ENCODE assay signal across 22 cellular contexts in the genomic region with DNA sequence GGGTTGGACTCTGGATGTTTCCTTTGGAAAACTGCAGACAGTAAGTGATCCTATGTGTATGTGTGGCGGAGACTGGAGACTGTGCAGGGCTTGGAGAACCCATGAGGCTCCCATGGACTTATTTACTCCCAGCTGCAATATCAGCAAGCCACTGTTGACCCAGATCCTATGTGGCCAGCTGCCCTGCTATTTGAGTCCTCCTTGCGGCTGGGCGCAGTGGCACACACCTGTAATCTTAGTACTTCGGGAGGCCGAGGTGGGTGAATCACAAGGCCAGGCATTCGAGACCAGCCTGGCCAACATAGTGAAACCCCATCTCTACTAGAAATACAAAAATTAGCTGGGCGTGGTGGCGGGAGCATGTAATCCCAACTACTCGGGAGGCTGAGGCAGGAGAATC.
"Had no signal": no experiment of that assay in that cellular context is flagged by ENCODE, and none has a peak within 500 bp of the region (broad histone marks: within the 10 kb centered on the region; RNA-seq: fewer than 3 reads in every experiment).

No MANE protein-coding gene starts in this region.

- ATAC-seq: stimulated activated effector memory CD8-positive, alpha-beta T cell treated with anti-CD3 and anti-CD28 coated beads, Interleukin-12 subunit alpha, Interleukin-12 subunit beta, amount 100 ng/mL, for 72 hours; stimulated activated memory B cell treated with anti-CD40 and anti-IgM and Interleukin-4, amounts not matched to agents 10 μg/mL and 1 μg/mL and 100 μg/mL, for 72 hours; stimulated activated naive B cell treated with anti-CD40 and anti-IgM and Interleukin-4, amounts not matched to agents 10 μg/mL and 1 μg/mL and 100 μg/mL, for 72 hours; stimulated activated naive CD8-positive, alpha-beta T cell treated with anti-CD3 and anti-CD28 coated beads, Interleukin-15, amount 100 ng/mL, for 72 hours; stimulated activated naive CD8-positive, alpha-beta T cell treated with anti-CD3 and anti-CD28 coated beads, Interleukin-15, Interleukin-2, amounts not matched to agents 100 U/mL and 50 U/mL, for 24 hours; upper lobe of right lung had no signal

- DNase-seq: stimulated activated CD4-positive, alpha-beta T cell treated with anti-CD3 and anti-CD28 coated beads, Interleukin-2, amount 100 ng/mL, for 48 hours; stimulated activated CD4-positive, alpha-beta T cell treated with anti-CD3 and anti-CD28 coated beads, Interleukin-4, amount 100 ng/mL, for 1 hour; stimulated activated CD4-positive, alpha-beta T cell treated with anti-CD3 and anti-CD28 coated beads, Interleukin-4, amount 100 ng/mL, for 24 hours; stimulated activated CD4-positive, alpha-beta T cell treated with anti-CD3 and anti-CD28 coated beads, Interleukin-4, amount 100 ng/mL, for 4 hours; stimulated activated CD8-positive, alpha-beta memory T cell treated with anti-CD3 and anti-CD28 coated beads, Interleukin-4, amount 100 ng/mL, for 48 hours; stimulated activated naive B cell treated with anti-CD40 and anti-IgM and Interleukin-4, amounts not matched to agents 10 μg/mL and 1 μg/mL and 100 μg/mL, for 72 hours; stimulated activated naive CD4-positive, alpha-beta T cell; stimulated activated naive CD4-positive, alpha-beta T cell treated with Interleukin-2 at 50 U/mL for 16 hours; stimulated activated naive CD8-positive, alpha-beta T cell treated with anti-CD3 and anti-CD28 coated beads, Interleukin-15, amount 100 ng/mL, for 72 hours; stimulated activated naive CD8-positive, alpha-beta T cell treated with anti-CD3 and anti-CD28 coated beads, Interleukin-15, Interleukin-2, amounts not matched to agents 100 U/mL and 50 U/mL, for 24 hours; stomach; substantia nigra; testis; thyroid gland; tibial artery; transverse colon; trophoblast cell; upper lobe of left lung; upper lobe of right lung; uterus had no signal
